Comparison of ENCODE assay signal across 1 cellular context in the genomic region with DNA sequence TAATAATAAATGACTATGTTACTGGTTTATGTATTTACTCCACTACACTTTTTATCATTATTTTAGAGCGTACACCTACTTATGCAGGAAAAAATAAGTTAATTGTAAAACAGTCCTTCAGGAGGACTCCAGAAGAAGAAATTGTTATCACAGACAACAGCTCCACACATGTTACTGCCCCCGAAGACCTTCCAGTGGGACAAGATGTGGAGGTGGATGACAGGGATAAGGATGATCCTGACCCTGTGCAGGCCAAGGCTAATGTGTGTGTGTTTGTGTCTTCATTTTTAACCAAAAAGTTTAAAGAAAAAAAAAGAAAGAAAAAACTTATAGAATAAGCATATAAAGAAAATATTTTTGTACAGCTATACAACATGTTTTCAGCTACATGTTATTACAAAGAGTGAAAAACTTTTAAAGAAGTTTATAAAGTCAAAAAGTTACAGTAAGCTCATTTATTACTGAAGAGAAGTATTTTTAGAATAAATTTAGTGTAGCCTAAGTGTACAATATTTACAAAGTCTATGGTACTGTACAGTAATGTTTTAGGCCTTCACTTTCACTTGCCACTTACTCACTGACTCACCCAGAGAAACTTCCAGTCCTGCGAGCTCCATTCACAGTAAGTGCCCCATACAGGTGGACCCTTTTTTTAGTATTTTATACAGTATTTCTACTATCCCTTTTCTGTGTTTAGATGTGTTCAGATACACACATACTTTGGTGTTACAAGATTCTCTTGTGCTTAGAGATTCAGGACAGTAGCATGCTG.
TF ChIP-seq lines count a peak whose summit lies in the region.

No MANE protein-coding gene starts in this region.

TF ChIP-seq in K562, 482 proteins besides CTCF, POLR2A, EP300 and RAD21:
- TF ChIP-seq CBFA2T3 (IDR thresholded peaks at IDR 0.05): peak; percentile 69
- 0 out of 2 replicates have a peak, but pooled peaks have one; percentile 51 for TF ChIP-seq TCF3 (CRISPR knock-in tag; IDR thresholded peaks at IDR 0.05)
- TF ChIP-seq, protein P1, sequence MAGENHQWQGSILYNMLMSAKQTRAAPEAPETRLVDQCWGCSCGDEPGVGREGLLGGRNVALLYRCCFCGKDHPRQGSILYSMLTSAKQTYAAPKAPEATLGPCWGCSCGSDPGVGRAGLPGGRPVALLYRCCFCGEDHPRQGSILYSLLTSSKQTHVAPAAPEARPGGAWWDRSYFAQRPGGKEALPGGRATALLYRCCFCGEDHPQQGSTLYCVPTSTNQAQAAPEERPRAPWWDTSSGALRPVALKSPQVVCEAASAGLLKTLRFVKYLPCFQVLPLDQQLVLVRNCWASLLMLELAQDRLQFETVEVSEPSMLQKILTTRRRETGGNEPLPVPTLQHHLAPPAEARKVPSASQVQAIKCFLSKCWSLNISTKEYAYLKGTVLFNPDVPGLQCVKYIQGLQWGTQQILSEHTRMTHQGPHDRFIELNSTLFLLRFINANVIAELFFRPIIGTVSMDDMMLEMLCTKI (IDR thresholded peaks at IDR 0.05; ENCODE audit: partially characterized antibody): no peak
- TF ChIP-seq ARID1B (IDR thresholded peaks at IDR 0.05): 0 out of 2 replicates have a peak, but pooled peaks have one; percentile 17
